Comparison of ENCODE assay signal across 22 cellular contexts in the genomic region with DNA sequence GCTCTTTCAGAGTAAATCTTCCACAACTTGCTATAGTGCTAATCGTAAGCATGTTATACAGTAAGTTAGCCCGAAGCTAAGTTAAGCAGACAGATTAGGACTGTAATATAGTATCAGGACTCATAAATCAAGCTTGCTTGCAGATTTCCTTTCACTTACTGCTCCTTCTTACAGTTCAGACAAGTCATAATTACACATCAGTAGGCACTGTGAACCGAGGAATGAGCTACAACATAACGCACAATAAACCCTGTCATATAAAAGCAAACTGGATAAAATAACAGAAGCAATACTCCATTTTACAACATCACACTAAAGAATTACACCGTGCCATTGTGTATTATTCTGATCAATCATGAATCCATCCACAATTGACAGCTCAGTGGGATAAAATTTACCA.
DNase-seq lines count a peak whose midpoint lies in the region; ATAC-seq and TF ChIP-seq lines count a peak whose summit lies in the region.
"Had no signal": no experiment of that assay in that cellular context is flagged by ENCODE, and none has a peak within 500 bp of the region (broad histone marks: within the 10 kb centered on the region; RNA-seq: fewer than 3 reads in every experiment).

No MANE protein-coding gene starts in this region.

- no peak for TF ChIP-seq EP300 in SK-N-SH (IDR thresholded peaks at IDR 0.05; ENCODE audit: borderline replicate concordance in 1 of 2, low read depth in 1 of 2, low read length in 1 of 2)

- H3F3A ChIP-seq in SK-N-SH (replicated peaks; ENCODE audit: insufficient read depth) (peaks cover 6% of the 10 kb centered on the region), smooth muscle cell (ENCODE audit: low read depth) (peaks cover 3% of the 10 kb centered on the region)

- DNase-seq in SK-N-SH, result no peak
- DNase-seq in NCI-H748 treated with DMSO at 0.1 percent for 48 hours (lab: John Stamatoyannopoulos, UW), result peak; percentile 30
- DNase-seq in fibroblast of lung (ENCODE audit: low read depth in 2 of 2), result no peak
- DNase-seq in smooth muscle cell (lab: John Stamatoyannopoulos, UW; ENCODE audit: unreplicated experiment), result no peak
- no peak for DNase-seq in DMS53 (lab: John Stamatoyannopoulos, UW)
- no peak for DNase-seq in CD4-positive, alpha-beta memory T cell
- DNase-seq in HFFc6, result no peak
- DNase-seq: Calu3; CD8-positive, alpha-beta T cell; EL; GM23248; MV-4-11; NCI-H1694 treated with DMSO at 0.1 percent for 48 hours; NCI-H226; NCI-H524; Peyer's patch had no signal

- ATAC-seq in SK-N-SH treated with all-trans-retinoic acid at 6 μM for 48 hours, result no peak
- ATAC-seq: CD8-positive, alpha-beta T cell; GM12878; Right ventricle myocardium inferior had no signal

- H3K4me3 ChIP-seq in SK-N-SH (ENCODE audit: low read depth in 2 of 2, low read length in 1 of 2) (no peak overlapping the region), fibroblast of lung (replicated peaks in 1 of 4; ENCODE audit: control extremely low read depth in 1 of 4, insufficient read depth in 1 of 4, low read depth in 3 of 4, low read length in 4 of 4) (no peak overlapping the region), smooth muscle cell (no peak overlapping the region)
- H3K4me3 ChIP-seq in CD4-positive, alpha-beta memory T cell (ENCODE audit: low read length in 2 of 2), result no peak overlapping the region
- H3K4me3 ChIP-seq: BLaER1, GM12878, GM23248, HAP-1, Peyer's patch had no signal

- H3K4me1 ChIP-seq in SK-N-SH (ENCODE audit: control insufficient read depth in 1 of 2, insufficient read depth in 2 of 2, low read depth in 1 of 2, low read length in 1 of 2) (peaks cover 0 to 6% of the 10 kb centered on the region in 2 experiments; a peak in 1 of 4 replicates), fibroblast of lung (ENCODE audit: control insufficient read depth, extremely low read depth, insufficient read depth, low read length) (peaks cover 2% of the 10 kb centered on the region), smooth muscle cell (ENCODE audit: low read depth) (peaks cover 4% of the 10 kb centered on the region)
- H3K4me1 ChIP-seq in CD4-positive, alpha-beta memory T cell (ENCODE audit: insufficient read depth, low read length), result no peaks in the 10 kb centered on the region
- H3K4me1 ChIP-seq: BLaER1, HAP-1, Peyer's patch had no signal

- H3K27me3 ChIP-seq in SK-N-SH (ENCODE audit: insufficient read depth), result no peaks in the 10 kb centered on the region
- H3K27me3 ChIP-seq in fibroblast of lung (ENCODE audit: control insufficient read depth, insufficient read depth, low read length), result no peaks in the 10 kb centered on the region
- no peaks in the 10 kb centered on the region for H3K27me3 ChIP-seq in smooth muscle cell (ENCODE audit: low read depth)
- H3K27me3 ChIP-seq in CD4-positive, alpha-beta memory T cell (ENCODE audit: insufficient read depth, low read length), result no peaks in the 10 kb centered on the region
- H3K27me3 ChIP-seq: BLaER1, Peyer's patch had no signal

- WGBS in SK-N-SH (ENCODE audit: low lambda C conversion rate), result 70% methylated on average over 5 of the region's 5 CpGs
- 28% methylated on average over 5 of the region's 5 CpGs for WGBS in smooth muscle cell (ENCODE audit: low lambda C conversion rate)

- H3K4me2 ChIP-seq in SK-N-SH (no peak overlapping the region), fibroblast of lung (ENCODE audit: extremely low read depth, insufficient read depth, low read length) (no peak overlapping the region), smooth muscle cell (peak overlapping the region; percentile 75)
- H3K4me2 ChIP-seq: BLaER1, KMS-11 had no signal

- intact Hi-C loops in CD4-positive, alpha-beta memory T cell (cut with micrococcal nuclease), result no loop called here

- CTCF ChIA-PET in SK-N-SH (lab: Yijun Ruan, JAX), result no interaction called here
- CTCF ChIA-PET in CD4-positive, alpha-beta memory T cell (lab: Charles Lee; ENCODE audit: partially characterized antibody), result no interaction called here

- H3K9me2 ChIP-seq in SK-N-SH, result no peaks in the 10 kb centered on the region

- no peak for TF ChIP-seq RAD21 in SK-N-SH (IDR thresholded peaks at IDR 0.05; ENCODE audit: low read length)

- H3K79me2 ChIP-seq in SK-N-SH (ENCODE audit: insufficient read depth) (no peaks in the 10 kb centered on the region), fibroblast of lung (ENCODE audit: control insufficient read depth, insufficient read depth, low read length) (no peaks in the 10 kb centered on the region), smooth muscle cell (ENCODE audit: low read depth) (no peaks in the 10 kb centered on the region)

- H3K36me3 Mint-ChIP-seq in CD4-positive, alpha-beta memory T cell, result no peaks in the 10 kb centered on the region
- no peaks in the 10 kb centered on the region for H3K36me3 Mint-ChIP-seq in HFFc6 (ENCODE audit: low read depth)
- H3K36me3 Mint-ChIP-seq: CD8-positive, alpha-beta T cell had no signal

- no peak overlapping the region for H3K4me3 Mint-ChIP-seq in CD4-positive, alpha-beta memory T cell
- no peak overlapping the region for H3K4me3 Mint-ChIP-seq in HFFc6
- H3K4me3 Mint-ChIP-seq: CD8-positive, alpha-beta T cell had no signal

- no peaks in the 10 kb centered on the region for H3K4me1 Mint-ChIP-seq in CD4-positive, alpha-beta memory T cell
- peaks cover 33% of the 10 kb centered on the region for H3K4me1 Mint-ChIP-seq in HFFc6 (ENCODE audit: low read depth)

- H3K27ac Mint-ChIP-seq in CD4-positive, alpha-beta memory T cell, result no peak overlapping the region
- no peak overlapping the region for H3K27ac Mint-ChIP-seq in HFFc6
- H3K27ac Mint-ChIP-seq: CD8-positive, alpha-beta T cell had no signal

- peaks cover 0 to 2% (median 0%) of the 10 kb centered on the region in 8 donors for H3K9me3 Mint-ChIP-seq in CD4-positive, alpha-beta memory T cell
- no peaks in the 10 kb centered on the region for H3K9me3 Mint-ChIP-seq in HFFc6
- H3K9me3 Mint-ChIP-seq: CD8-positive, alpha-beta T cell had no signal

- no peak overlapping the region for H3K9ac ChIP-seq in SK-N-SH
- H3K9ac ChIP-seq in fibroblast of lung (ENCODE audit: insufficient read depth, low read length), result no peak overlapping the region
- H3K9ac ChIP-seq in smooth muscle cell (ENCODE audit: low read depth), result no peak overlapping the region
- H3K9ac ChIP-seq: BLaER1, GM23248, KMS-11 had no signal

- H3K9me3 ChIP-seq in SK-N-SH, result no peaks in the 10 kb centered on the region
- no peaks in the 10 kb centered on the region for H3K9me3 ChIP-seq in fibroblast of lung (ENCODE audit: control insufficient read depth, insufficient read depth, low read depth, low read length)
- no peaks in the 10 kb centered on the region for H3K9me3 ChIP-seq in smooth muscle cell (replicated peaks; ENCODE audit: low read depth)
- H3K9me3 ChIP-seq in CD4-positive, alpha-beta memory T cell (ENCODE audit: control insufficient read depth in 1 of 2, low read length in 2 of 2), result no peaks in the 10 kb centered on the region
- H3K9me3 ChIP-seq: BLaER1, HAP-1, Peyer's patch had no signal

- H3K27me3 Mint-ChIP-seq in CD4-positive, alpha-beta memory T cell, result no peaks in the 10 kb centered on the region
- no peaks in the 10 kb centered on the region for H3K27me3 Mint-ChIP-seq in HFFc6 (ENCODE audit: insufficient read depth)

- H4K20me1 ChIP-seq in SK-N-SH (ENCODE audit: insufficient read depth) (no peaks in the 10 kb centered on the region), fibroblast of lung (ENCODE audit: control insufficient read depth, extremely low read depth, insufficient read depth, low read length) (no peaks in the 10 kb centered on the region), smooth muscle cell (ENCODE audit: low read depth) (no peaks in the 10 kb centered on the region)
- H4K20me1 ChIP-seq: BLaER1 had no signal

- H3K36me3 ChIP-seq in SK-N-SH (replicated peaks in 1 of 2; ENCODE audit: control insufficient read depth in 1 of 2, insufficient read depth in 2 of 2, low read length in 1 of 2) (no peaks in the 10 kb centered on the region), fibroblast of lung (ENCODE audit: control insufficient read depth, insufficient read depth, low read length) (no peaks in the 10 kb centered on the region), smooth muscle cell (ENCODE audit: low read depth) (no peaks in the 10 kb centered on the region)
- H3K36me3 ChIP-seq in CD4-positive, alpha-beta memory T cell (ENCODE audit: insufficient read depth, low read length), result no peaks in the 10 kb centered on the region
- H3K36me3 ChIP-seq: BLaER1, HAP-1, Peyer's patch had no signal

- H3K27ac ChIP-seq in SK-N-SH (ENCODE audit: low read depth in 2 of 2, low read length in 1 of 2) (no peak overlapping the region), fibroblast of lung (ENCODE audit: insufficient read depth, low read length) (no peak overlapping the region), smooth muscle cell (ENCODE audit: low read depth) (no peak overlapping the region)
- no peak overlapping the region for H3K27ac ChIP-seq in CD4-positive, alpha-beta memory T cell (ENCODE audit: low read depth, low read length)
- H3K27ac ChIP-seq: BLaER1, GM23248, KMS-11, Peyer's patch had no signal

- TF ChIP-seq CTCF in SK-N-SH (IDR thresholded peaks at IDR 0.05) (no peak), fibroblast of lung (conservative IDR thresholded peaks at IDR 0.05 in 1 of 2, IDR thresholded peaks at IDR 0.05 in 1 of 2; ENCODE audit: low read depth in 1 of 2, low read length in 2 of 2) (no peak), smooth muscle cell (IDR thresholded peaks at IDR 0.05; ENCODE audit: borderline replicate concordance, insufficient read depth, poor library complexity, severe bottlenecking) (no peak), HFFc6 (IDR thresholded peaks at IDR 0.05) (no peak)

- peak overlapping the region; percentile 14; the same call in 1 of the 2 replicates for H2AFZ ChIP-seq in SK-N-SH (ENCODE audit: low read depth)
- peak overlapping the region; percentile 19 for H2AFZ ChIP-seq in fibroblast of lung (ENCODE audit: low read length)
- H2AFZ ChIP-seq in smooth muscle cell (ENCODE audit: low read depth), result peak overlapping the region; percentile 67
- H2AFZ ChIP-seq: GM23248 had no signal

- POLR2A ChIA-PET in SK-N-SH (lab: Yijun Ruan, JAX), result no interaction called here
- POLR2A ChIA-PET in CD4-positive, alpha-beta memory T cell (lab: Charles Lee; ENCODE audit: partially characterized antibody), result no interaction called here

TF ChIP-seq in SK-N-SH, 30 proteins besides CTCF, POLR2A, EP300 and RAD21 (continues in another document):
- TF ChIP-seq TCF12 (IDR thresholded peaks at IDR 0.05) (no peak), GABPA (IDR thresholded peaks at IDR 0.05; ENCODE audit: low read depth) (no peak), CHD2 (IDR thresholded peaks at IDR 0.05; ENCODE audit: low read length, partially characterized antibody) (no peak), NRF1 (IDR thresholded peaks at IDR 0.05; ENCODE audit: low read depth, low read length) (no peak), TAF1 (IDR thresholded peaks at IDR 0.05; ENCODE audit: borderline replicate concordance, low read depth, low read length) (no peak)

TF ChIP-seq in SK-N-SH treated with all-trans-retinoic acid at 6 μM for 48 hours, 23 proteins besides CTCF, POLR2A, EP300 and RAD21 (continues in another document):
- TF ChIP-seq OSR1 (CRISPR knock-in tag; IDR thresholded peaks at IDR 0.05), result no peak

Comparison
In these comparisons a context has a peak if more than half of its experiments do, and no peak if none do; other contexts are left out.
1. H2AFZ ChIP-seq: peak in every context shown above with its lines; median percentile 67 in smooth muscle cell; 19 in fibroblast of lung; 14 in SK-N-SH.